Comparison of ENCODE assay signal across 8 cellular contexts in genomic region chr4:119103263-119103662, GRCh38. TPM values are rescaled to one million over a fixed set of nuclear protein-coding genes. Genes with fewer than 3 reads are reported as not detected.
DNase-seq lines count a peak whose midpoint lies in the region; ATAC-seq, FAIRE-seq and TF ChIP-seq lines count a peak whose summit lies in the region.

No MANE protein-coding gene starts in this region.

- peak; percentile 95 for FAIRE-seq in astrocyte (lab: Jason Lieb, UNC)

- H3K4me2 ChIP-seq in astrocyte (ENCODE audit: low read length): peak overlapping the region; percentile 67

- H3K36me3 ChIP-seq in HUES64 (ENCODE audit: insufficient read depth, low read length) (no peaks in the 10 kb centered on the region), astrocyte (ENCODE audit: insufficient read depth, low read length) (no peaks in the 10 kb centered on the region), upper lobe of left lung (no peaks in the 10 kb centered on the region)

- H3K27ac Mint-ChIP-seq in astrocyte (ENCODE audit: unreplicated experiment): peak overlapping the region; percentile 95
- H3K27ac Mint-ChIP-seq in activated CD8-positive, alpha-beta memory T cell treated with anti-CD3 and anti-CD28 coated beads, Interleukin-2, amount 10 ng/mL, durations not matched to agents 7 days and 5 days: no peak overlapping the region

- no peak for TF ChIP-seq POLR2A in upper lobe of left lung (IDR thresholded peaks at IDR 0.05)

- H3K4me3 Mint-ChIP-seq in astrocyte (ENCODE audit: unreplicated experiment): no peak overlapping the region
- H3K4me3 Mint-ChIP-seq in activated CD8-positive, alpha-beta memory T cell treated with anti-CD3 and anti-CD28 coated beads, Interleukin-2, amount 10 ng/mL, durations not matched to agents 7 days and 5 days: no peak overlapping the region

- peak overlapping the region; percentile 38 for H3K27ac ChIP-seq in HUES64 (ENCODE audit: low read depth, low read length)
- H3K27ac ChIP-seq in astrocyte (ENCODE audit: low read depth, low read length): peak overlapping the region; percentile 85
- H3K27ac ChIP-seq in upper lobe of left lung: peak overlapping the region; percentile 40 to 73 (median 56)

- no peak overlapping the region for H2AFZ ChIP-seq in astrocyte (ENCODE audit: low read depth, low read length)

- TF ChIP-seq EP300 in upper lobe of left lung (IDR thresholded peaks at IDR 0.05): peak in 3 of 4 donors; percentile 12 to 93 (median 76)

- H3K79me2 ChIP-seq in astrocyte (ENCODE audit: insufficient read depth, low read length): no peaks in the 10 kb centered on the region

- peaks cover 11% of the 10 kb centered on the region for H3K4me1 ChIP-seq in HUES64 (ENCODE audit: insufficient read depth, low read length)
- H3K4me1 ChIP-seq in astrocyte (ENCODE audit: insufficient read depth, low read length): peaks cover 23% of the 10 kb centered on the region
- peaks cover 10 to 32% (median 26%) of the 10 kb centered on the region in 4 donors for H3K4me1 ChIP-seq in upper lobe of left lung

- in situ Hi-C loops in G401 (cut with HindIII; ENCODE audit: low sequenced_read_pairs): no loop called here

- CTCF ChIA-PET in activated CD8-positive, alpha-beta memory T cell treated with anti-CD3 and anti-CD28 coated beads, Interleukin-2, amount 10 ng/mL, durations not matched to agents 7 days and 5 days (lab: Charles Lee): no interaction called here

- H3K27me3 ChIP-seq in HUES64 (ENCODE audit: insufficient read depth, low read length) (no peaks in the 10 kb centered on the region), astrocyte (ENCODE audit: insufficient read depth, low read length) (no peaks in the 10 kb centered on the region), upper lobe of left lung (no peaks in the 10 kb centered on the region)

- no peaks in the 10 kb centered on the region for H3K27me3 Mint-ChIP-seq in astrocyte (ENCODE audit: low read depth, unreplicated experiment)
- H3K27me3 Mint-ChIP-seq in activated CD8-positive, alpha-beta memory T cell treated with anti-CD3 and anti-CD28 coated beads, Interleukin-2, amount 10 ng/mL, durations not matched to agents 7 days and 5 days: no peaks in the 10 kb centered on the region

- H3K36me3 Mint-ChIP-seq in astrocyte (ENCODE audit: low read depth, unreplicated experiment): no peaks in the 10 kb centered on the region
- H3K36me3 Mint-ChIP-seq in activated CD8-positive, alpha-beta memory T cell treated with anti-CD3 and anti-CD28 coated beads, Interleukin-2, amount 10 ng/mL, durations not matched to agents 7 days and 5 days: no peaks in the 10 kb centered on the region

- ATAC-seq in upper lobe of left lung (ENCODE audit: low FRiP score in 2 of 2): peak; percentile 88 to 93
- ATAC-seq in activated CD8-positive, alpha-beta memory T cell treated with anti-CD3 and anti-CD28 coated beads, Interleukin-2, amount 10 ng/mL, durations not matched to agents 7 days and 5 days: no peak

- H3K4me3 ChIP-seq in HUES64 (ENCODE audit: low read length) (no peak overlapping the region), astrocyte (ENCODE audit: insufficient read depth, low read depth, low read length) (no peak overlapping the region), upper lobe of left lung (no peak overlapping the region)

- DNase-seq in astrocyte (ENCODE audit: low read depth) (peak; percentile 100), iPS-NIHi11 (ENCODE audit: low spot score) (peak; percentile 22), upper lobe of left lung (peak in 1 of 2 donors; percentile 54), G401 (ENCODE audit: low spot score) (no peak), germinal center (ENCODE audit: low spot score) (no peak), NCI-H82 treated with DMSO at 0.1 percent for 48 hours (lab: John Stamatoyannopoulos, UW; ENCODE audit: unreplicated experiment) (no peak)
- no peak for DNase-seq in activated CD8-positive, alpha-beta memory T cell treated with anti-CD3 and anti-CD28 coated beads, Interleukin-2, amount 10 ng/mL, durations not matched to agents 7 days and 5 days

- H3K9me3 Mint-ChIP-seq in astrocyte (ENCODE audit: unreplicated experiment): no peaks in the 10 kb centered on the region
- no peaks in the 10 kb centered on the region for H3K9me3 Mint-ChIP-seq in activated CD8-positive, alpha-beta memory T cell treated with anti-CD3 and anti-CD28 coated beads, Interleukin-2, amount 10 ng/mL, durations not matched to agents 7 days and 5 days (ENCODE audit: low read depth)

- 80% methylated on average over 2 of the region's 2 CpGs for WGBS in HUES64
- 31% methylated on average over 2 of the region's 2 CpGs for WGBS in upper lobe of left lung, 2 donors

- H3K9ac ChIP-seq in HUES64 (ENCODE audit: low read depth, low read length): peak overlapping the region; percentile 46; the same call in 1 of the 2 replicates
- peak overlapping the region; percentile 65 for H3K9ac ChIP-seq in astrocyte (ENCODE audit: low read length)

- TF ChIP-seq CTCF in astrocyte (IDR thresholded peaks at IDR 0.05; ENCODE audit: insufficient read depth, low read depth, low read length) (no peak), upper lobe of left lung (IDR thresholded peaks at IDR 0.05) (no peak)

- H4K20me1 ChIP-seq in astrocyte (ENCODE audit: insufficient read depth, low read length): no peaks in the 10 kb centered on the region

- H3K9me3 ChIP-seq in HUES64 (ENCODE audit: insufficient read depth, low read depth, low read length) (no peaks in the 10 kb centered on the region), astrocyte (ENCODE audit: insufficient read depth, low read depth, low read length) (no peaks in the 10 kb centered on the region), upper lobe of left lung (no peaks in the 10 kb centered on the region)

- peaks cover 30% of the 10 kb centered on the region for H3K4me1 Mint-ChIP-seq in astrocyte (ENCODE audit: low read depth, unreplicated experiment)
- H3K4me1 Mint-ChIP-seq in activated CD8-positive, alpha-beta memory T cell treated with anti-CD3 and anti-CD28 coated beads, Interleukin-2, amount 10 ng/mL, durations not matched to agents 7 days and 5 days: peaks cover 3% of the 10 kb centered on the region

RNA-seq across cellular contexts. Expression of gene MYOZ2, which starts 32.4 kb away (rescaled TPM):
- not detected for polyA plus RNA-seq in HUES64 (2013, experiment 1 of 2)
- polyA plus RNA-seq in HUES64 (2013, experiment 2 of 2): not detected
- total RNA-seq in astrocyte: 0.24 and 1.1 TPM in 2 replicates
- under 1 TPM in 2 of 6 donors, not detected in 4; 0.13 to 0.20 TPM for total RNA-seq in upper lobe of left lung
- total RNA-seq in G401 (2014; rRNA removed; shearing (Covaris generic)): not detected in 2 replicates
- total RNA-seq in activated CD8-positive, alpha-beta memory T cell treated with anti-CD3 and anti-CD28 coated beads, Interleukin-2, amount 10 ng/mL, durations not matched to agents 7 days and 5 days: not detected

Comparison
In these comparisons a context has a peak if more than half of its experiments do, and no peak if none do; other contexts are left out.
1. DNase-seq: peak in astrocyte (single experiment) and iPS-NIHi11 (single experiment); none in G401 (single experiment), activated CD8-positive, alpha-beta memory T cell treated with anti-CD3 and anti-CD28 coated beads, Interleukin-2, amount 10 ng/mL, durations not matched to agents 7 days and 5 days (single experiment), germinal center (single experiment) and NCI-H82 treated with DMSO at 0.1 percent for 48 hours (single experiment).
2. Peak in every context shown above with its lines, with median percentiles within 50 percentile points of each other: H3K27ac ChIP-seq.